12 cellular contexts compared by ENCODE assay signal in genomic region chr16:88287219-88287618, GRCh38.
DNase-seq lines count a peak whose midpoint lies in the region; ATAC-seq and TF ChIP-seq lines count a peak whose summit lies in the region.
"Had no signal": no experiment of that assay in that cellular context is flagged by ENCODE, and none has a peak within 500 bp of the region (broad histone marks: within the 10 kb centered on the region; RNA-seq: fewer than 3 reads in every experiment).

No MANE protein-coding gene starts in this region.

- intact Hi-C loops in heart left ventricle (cut with DNase I), result no loop called here
- intact Hi-C loops in Right ventricle myocardium superior (cut with DNase I), result no loop called here
- intact Hi-C loops in testis (cut with DNase I; ENCODE audit: low total_unique reads), result no loop called here

- H3K4me3 ChIP-seq in heart left ventricle (no peak overlapping the region), testis (no peak overlapping the region), SJCRH30 (no peak overlapping the region)
- H3K4me3 ChIP-seq: suprapubic skin had no signal

- WGBS in heart left ventricle, 4 donors, result 80 to 98% (median 91%) methylated on average over 3 of the region's 3 CpGs
- WGBS in testis, 2 donors, result 81 to 94% methylated on average over 3 of the region's 3 CpGs

- H3K36me3 Mint-ChIP-seq in stimulated activated memory B cell treated with anti-CD40 and anti-IgM and Interleukin-4, amounts not matched to agents 10 μg/mL and 1 μg/mL and 100 μg/mL, for 72 hours, result no peaks in the 10 kb centered on the region
- H3K36me3 Mint-ChIP-seq: naive thymus-derived CD8-positive, alpha-beta T cell had no signal

- H3K4me3 Mint-ChIP-seq in stimulated activated memory B cell treated with anti-CD40 and anti-IgM and Interleukin-4, amounts not matched to agents 10 μg/mL and 1 μg/mL and 100 μg/mL, for 72 hours, result no peak overlapping the region
- H3K4me3 Mint-ChIP-seq: central memory CD8-positive, alpha-beta T cell; naive thymus-derived CD8-positive, alpha-beta T cell had no signal

- H3K27ac ChIP-seq in heart left ventricle, result no peak overlapping the region
- no peak overlapping the region for H3K27ac ChIP-seq in testis
- H3K27ac ChIP-seq in SJCRH30, result no peak overlapping the region
- H3K27ac ChIP-seq: suprapubic skin had no signal

- no peak for DNase-seq in heart left ventricle
- no peak for DNase-seq in Right ventricle myocardium superior
- peak; percentile 20 for DNase-seq in M059J (ENCODE audit: low read depth)
- peak; percentile 41 for DNase-seq in dermis blood vessel endothelial cell
- peak; percentile 48 for DNase-seq in testis
- no peak for DNase-seq in SJCRH30
- DNase-seq: naive thymus-derived CD8-positive, alpha-beta T cell; NCI-H2227 treated with DMSO at 0.1 percent for 48 hours had no signal

- peaks cover 8% of the 10 kb centered on the region for H3K27me3 Mint-ChIP-seq in stimulated activated memory B cell treated with anti-CD40 and anti-IgM and Interleukin-4, amounts not matched to agents 10 μg/mL and 1 μg/mL and 100 μg/mL, for 72 hours
- H3K27me3 Mint-ChIP-seq: central memory CD8-positive, alpha-beta T cell had no signal

- H3K4me1 ChIP-seq in heart left ventricle (peaks cover 0 to 6% (median 0%) of the 10 kb centered on the region in 12 donors), testis (peaks cover 6% of the 10 kb centered on the region), SJCRH30 (no peaks in the 10 kb centered on the region)

- H3K4me1 Mint-ChIP-seq in stimulated activated memory B cell treated with anti-CD40 and anti-IgM and Interleukin-4, amounts not matched to agents 10 μg/mL and 1 μg/mL and 100 μg/mL, for 72 hours, result no peaks in the 10 kb centered on the region
- H3K4me1 Mint-ChIP-seq: central memory CD8-positive, alpha-beta T cell; naive thymus-derived CD8-positive, alpha-beta T cell had no signal

- peaks cover 8% of the 10 kb centered on the region for H3K9me3 Mint-ChIP-seq in stimulated activated memory B cell treated with anti-CD40 and anti-IgM and Interleukin-4, amounts not matched to agents 10 μg/mL and 1 μg/mL and 100 μg/mL, for 72 hours
- H3K9me3 Mint-ChIP-seq: central memory CD8-positive, alpha-beta T cell had no signal

- ATAC-seq in heart left ventricle, result no peak
- no peak for ATAC-seq in Right ventricle myocardium superior (ENCODE audit: poor library complexity)
- ATAC-seq in GM21515 (IDR thresholded peaks at IDR 0.05; ENCODE audit: unreplicated experiment), result no peak
- ATAC-seq in stimulated activated memory B cell treated with anti-CD40 and anti-IgM and Interleukin-4, amounts not matched to agents 10 μg/mL and 1 μg/mL and 100 μg/mL, for 72 hours, result no peak
- ATAC-seq: naive thymus-derived CD8-positive, alpha-beta T cell had no signal

- H3K27me3 ChIP-seq in heart left ventricle (peaks cover 0 to 10% (median 0%) of the 10 kb centered on the region in 9 donors), testis (no peaks in the 10 kb centered on the region), SJCRH30 (no peaks in the 10 kb centered on the region)
- H3K27me3 ChIP-seq: suprapubic skin had no signal

- TF ChIP-seq CTCF in heart left ventricle (IDR thresholded peaks at IDR 0.05) (peak in 9 of 12 donors; percentile 6 to 58 (median 22)), testis (IDR thresholded peaks at IDR 0.05) (peak in 2 of 3 experiments; percentile 61 to 64)

- no peaks in the 10 kb centered on the region for H3K36me3 ChIP-seq in heart left ventricle
- H3K36me3 ChIP-seq in testis (ENCODE audit: low read depth, missing control alignments), result no peaks in the 10 kb centered on the region
- no peaks in the 10 kb centered on the region for H3K36me3 ChIP-seq in SJCRH30
- H3K36me3 ChIP-seq: suprapubic skin had no signal

- TF ChIP-seq POLR2A in heart left ventricle (IDR thresholded peaks at IDR 0.05), result no peak
- TF ChIP-seq POLR2A in testis (IDR thresholded peaks at IDR 0.05), result no peak

- H3K27ac Mint-ChIP-seq in stimulated activated memory B cell treated with anti-CD40 and anti-IgM and Interleukin-4, amounts not matched to agents 10 μg/mL and 1 μg/mL and 100 μg/mL, for 72 hours, result no peak overlapping the region
- H3K27ac Mint-ChIP-seq: naive thymus-derived CD8-positive, alpha-beta T cell had no signal

- peaks cover 0 to 26% (median 15%) of the 10 kb centered on the region in 12 donors for H3K9me3 ChIP-seq in heart left ventricle
- no peaks in the 10 kb centered on the region for H3K9me3 ChIP-seq in testis
- peaks cover 4% of the 10 kb centered on the region; the same call in 1 of the 2 replicates for H3K9me3 ChIP-seq in SJCRH30 (replicated peaks)

Comparison
In these comparisons a context has a peak if more than half of its experiments do, and no peak if none do; other contexts are left out.
1. DNase-seq: peak in M059J (single experiment), dermis blood vessel endothelial cell (single experiment) and testis (single experiment); none in heart left ventricle (0 of 5), Right ventricle myocardium superior (single experiment) and SJCRH30 (0 of 2).